In the genomic region with DNA sequence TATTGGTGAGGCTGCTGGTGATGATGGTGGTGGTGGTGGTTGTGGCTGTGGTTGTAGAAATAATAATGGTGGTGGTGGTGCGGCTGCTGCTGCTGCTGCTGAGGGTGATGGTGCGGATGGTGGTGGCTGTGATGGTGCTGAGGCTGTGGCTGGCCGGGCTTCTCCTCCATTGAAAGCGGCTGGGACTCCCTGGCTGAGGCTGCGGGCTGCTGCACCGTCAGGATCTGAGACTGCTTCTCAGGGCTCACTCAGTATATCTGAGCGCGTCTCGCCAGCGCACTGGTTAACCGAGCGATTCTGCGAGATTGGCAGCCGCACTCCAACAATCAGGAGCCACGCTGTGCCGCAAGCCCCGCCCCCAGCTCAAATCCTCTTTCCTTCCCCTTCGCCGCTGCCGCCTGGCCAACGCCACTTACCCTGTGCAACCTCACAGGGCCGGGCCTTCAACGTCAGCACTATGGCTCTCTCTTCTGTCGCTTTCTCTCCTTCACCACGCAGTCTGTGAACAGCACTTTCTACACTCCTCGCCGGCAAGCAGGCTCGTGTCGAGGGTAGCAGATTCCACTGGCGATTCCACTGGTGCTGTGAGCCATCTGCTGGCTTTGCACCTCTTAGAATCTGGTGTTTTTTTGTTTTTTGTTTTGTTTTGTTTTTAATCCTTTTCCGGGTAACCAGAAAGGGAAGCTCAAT, we compare ENCODE assay signal across 8 cellular contexts. TPM values are rescaled to one million over a fixed set of nuclear protein-coding genes. Genes with fewer than 3 reads are reported as not detected.
DNase-seq lines count a peak whose midpoint lies in the region; ATAC-seq, FAIRE-seq and TF ChIP-seq lines count a peak whose summit lies in the region.

NUFIP2 (minus strand) TSS at position 259 of the 690 bp plus-strand sequence; CDS start at position 170, 89 bp downstream.

- peaks cover 12 to 14% of the 10 kb centered on the region in 2 experiments for H4K20me1 ChIP-seq in H1 (replicated peaks in 1 of 2; ENCODE audit: control insufficient read depth in 1 of 2, insufficient read depth in 2 of 2, low read length in 2 of 2)

- H2BK120ac ChIP-seq in H1 (replicated peaks; ENCODE audit: low read depth, low read length): peak within 1 kb of the TSS; percentile 89

- peak within 1 kb of the TSS; percentile 98 for H3K27ac Mint-ChIP-seq in activated CD8-positive, alpha-beta memory T cell treated with anti-CD3 and anti-CD28 coated beads, Interleukin-2, amount 10 ng/mL, durations not matched to agents 7 days and 5 days
- H3K27ac Mint-ChIP-seq in memory B cell: peak within 1 kb of the TSS; percentile 97

- no peaks in the 10 kb centered on the region for H3K27me3 Mint-ChIP-seq in activated CD8-positive, alpha-beta memory T cell treated with anti-CD3 and anti-CD28 coated beads, Interleukin-2, amount 10 ng/mL, durations not matched to agents 7 days and 5 days
- no peaks in the 10 kb centered on the region for H3K27me3 Mint-ChIP-seq in memory B cell

- DNase-seq in COR-L47 (lab: John Stamatoyannopoulos, UW) (peak; percentile 99), HUDEP-2 (lab: John Stamatoyannopoulos, UW; ENCODE audit: unreplicated experiment in 76 of 76) (peak; percentile 62 to 98 (median 96)), NT2/D1 (ENCODE audit: low read depth, low spot score) (peak; percentile 94), H1 (ENCODE audit: low read depth in 1 of 2, low spot score in 2 of 2) (peak; percentile 96 to 100), memory B cell (ENCODE audit: low spot score in 2 of 2) (peak; percentile 94 to 98)
- DNase-seq in activated CD8-positive, alpha-beta memory T cell treated with anti-CD3 and anti-CD28 coated beads, Interleukin-2, amount 10 ng/mL, durations not matched to agents 7 days and 5 days: peak; percentile 99
- peak; percentile 96 for DNase-seq in stimulated activated CD8-positive, alpha-beta memory T cell treated with anti-CD3 and anti-CD28 coated beads, Interleukin-12 subunit alpha, Interleukin-12 subunit beta, amount 100 ng/mL, for 24 hours (ENCODE audit: extremely low read depth)

- FAIRE-seq in H1 (lab: Jason Lieb, UNC): peak; percentile 69

- 0 out of 2 replicates have a peak within 1 kb of the TSS, but pooled peaks have one; percentile 88 for H2BK15ac ChIP-seq in H1 (ENCODE audit: low read length)

- H2AFZ ChIP-seq in H1 (ENCODE audit: low read length): peak within 1 kb of the TSS; percentile 92

- H2BK12ac ChIP-seq in H1 (ENCODE audit: low read depth, low read length): peak within 1 kb of the TSS; percentile 70; the same call in 1 of the 2 replicates

- peaks cover 35% of the 10 kb centered on the region for H3K4me1 Mint-ChIP-seq in activated CD8-positive, alpha-beta memory T cell treated with anti-CD3 and anti-CD28 coated beads, Interleukin-2, amount 10 ng/mL, durations not matched to agents 7 days and 5 days
- H3K4me1 Mint-ChIP-seq in memory B cell: peaks cover 17% of the 10 kb centered on the region

- H3K4me3 ChIP-seq in NT2/D1 (ENCODE audit: insufficient read length, low read depth): peak within 1 kb of the TSS; percentile 95
- H3K4me3 ChIP-seq in H1 (ENCODE audit: extremely low read depth in 1 of 4, insufficient read depth in 2 of 4, low read depth in 3 of 4, low read length in 4 of 4): peak within 1 kb of the TSS; percentile 90 to 99 (median 96)

- peak within 1 kb of the TSS; percentile 97 for H4K8ac ChIP-seq in H1 (ENCODE audit: extremely low read depth, insufficient read depth, low read length)

- peak within 1 kb of the TSS; percentile 96 for H3K18ac ChIP-seq in H1 (ENCODE audit: extremely low read depth, low read length)

- H3K79me2 ChIP-seq in H1 (ENCODE audit: control insufficient read depth in 1 of 2, insufficient read depth in 2 of 2, low read length in 2 of 2): peaks cover 11 to 48% of the 10 kb centered on the region in 2 experiments

- H3K9ac ChIP-seq in NT2/D1 (ENCODE audit: insufficient read length, low read depth): peak within 1 kb of the TSS; percentile 99
- peak within 1 kb of the TSS; percentile 74 to 98 (median 88) for H3K9ac ChIP-seq in H1 (replicated peaks in 1 of 4; ENCODE audit: extremely low read depth in 1 of 4, low read depth in 3 of 4, low read length in 3 of 4)

- TF ChIP-seq CTCF in H1 (IDR thresholded peaks at IDR 0.05; ENCODE audit: control extremely low read depth in 1 of 3, insufficient read depth in 1 of 3, low read depth in 1 of 3, low read length in 3 of 3): no peak

- H3K27me3 ChIP-seq in NT2/D1 (ENCODE audit: insufficient read depth, insufficient read length): no peaks in the 10 kb centered on the region
- H3K27me3 ChIP-seq in H1 (replicated peaks in 1 of 4; ENCODE audit: control insufficient read depth in 3 of 4, extremely low read depth in 1 of 4, insufficient read depth in 3 of 4, low read length in 3 of 4): no peaks in the 10 kb centered on the region; a peak in 1 of 7 replicates

- H3K79me1 ChIP-seq in H1 (ENCODE audit: low read depth, low read length): no peaks in the 10 kb centered on the region

- H3K4ac ChIP-seq in H1 (replicated peaks; ENCODE audit: insufficient read length, low read depth, low read length): peak within 1 kb of the TSS; percentile 100

- H2AK5ac ChIP-seq in H1 (ENCODE audit: low read depth, low read length): peak within 1 kb of the TSS; percentile 84

- peak within 1 kb of the TSS; percentile 89 for H3K27ac ChIP-seq in H1 (ENCODE audit: low read depth, low read length)

- POLR2A ChIA-PET in H1 (lab: Charles Lee; ENCODE audit: partially characterized antibody): interaction anchor here (0.6 to 7.1 kb wide), 60 partner anchors 9 to 650 kb away, joined by 3 to 83 read pairs (median 4); partner anchors contain the start of genes ANKRD13B, PHF12 and TAOK1

- no peak within 1 kb of the TSS for H3K14ac ChIP-seq in H1 (ENCODE audit: insufficient read length)

- H4K5ac ChIP-seq in H1 (ENCODE audit: insufficient read length, low read depth, low read length): peak within 1 kb of the TSS; percentile 99

- peak; percentile 99 to 100 for TF ChIP-seq POLR2A in H1 (IDR thresholded peaks at IDR 0.05; ENCODE audit: control extremely low read depth in 1 of 2, low read depth in 2 of 2, low read length in 2 of 2)

- H3K9me3 ChIP-seq in NT2/D1 (ENCODE audit: insufficient read depth, low read length) (no peaks in the 10 kb centered on the region), H1 (ENCODE audit: insufficient read depth in 2 of 2, low read depth in 1 of 2, low read length in 1 of 2) (no peaks in the 10 kb centered on the region)

- peaks cover 28% of the 10 kb centered on the region for H3K36me3 Mint-ChIP-seq in activated CD8-positive, alpha-beta memory T cell treated with anti-CD3 and anti-CD28 coated beads, Interleukin-2, amount 10 ng/mL, durations not matched to agents 7 days and 5 days
- no peaks in the 10 kb centered on the region for H3K36me3 Mint-ChIP-seq in memory B cell

- peak in 1 of 2 experiments; percentile 70; a peak in 1 of 3 replicates for TF ChIP-seq EP300 in H1 (IDR thresholded peaks at IDR 0.05; ENCODE audit: borderline replicate concordance in 1 of 2, low read depth in 2 of 2, low read length in 2 of 2)

- H3K9me3 Mint-ChIP-seq in activated CD8-positive, alpha-beta memory T cell treated with anti-CD3 and anti-CD28 coated beads, Interleukin-2, amount 10 ng/mL, durations not matched to agents 7 days and 5 days (ENCODE audit: low read depth): no peaks in the 10 kb centered on the region
- no peaks in the 10 kb centered on the region for H3K9me3 Mint-ChIP-seq in memory B cell

- peaks cover 3% of the 10 kb centered on the region for H3K4me1 ChIP-seq in NT2/D1 (ENCODE audit: insufficient read depth, insufficient read length)
- H3K4me1 ChIP-seq in H1 (replicated peaks in 1 of 4; ENCODE audit: control insufficient read depth in 3 of 4, insufficient read depth in 4 of 4, low read length in 3 of 4): peaks cover 0 to 2% (median 0%) of the 10 kb centered on the region in 4 experiments; a peak in 1 of 7 replicates

- H3K4me2 ChIP-seq in H1 (ENCODE audit: insufficient read depth in 1 of 2, low read depth in 2 of 2, low read length in 2 of 2): peak within 1 kb of the TSS; percentile 88 to 92

- H3K36me3 ChIP-seq in NT2/D1 (ENCODE audit: insufficient read depth, insufficient read length, low read length) (peaks cover 27% of the 10 kb centered on the region), H1 (ENCODE audit: control insufficient read depth in 2 of 4, insufficient read depth in 4 of 4, low read length in 3 of 4) (peaks cover 0 to 12% (median 0%) of the 10 kb centered on the region in 4 experiments; a peak in 2 of 8 replicates)

- TF ChIP-seq RAD21 in H1 (IDR thresholded peaks at IDR 0.05 in 1 of 2, conservative IDR thresholded peaks at IDR 0.05 in 1 of 2; ENCODE audit: low read depth in 2 of 2, low read length in 2 of 2): no peak

- H3K56ac ChIP-seq in H1 (replicated peaks; ENCODE audit: insufficient read length, low read depth, low read length): peak within 1 kb of the TSS; percentile 92

- H3K4me3 Mint-ChIP-seq in activated CD8-positive, alpha-beta memory T cell treated with anti-CD3 and anti-CD28 coated beads, Interleukin-2, amount 10 ng/mL, durations not matched to agents 7 days and 5 days: peak within 1 kb of the TSS; percentile 98
- H3K4me3 Mint-ChIP-seq in memory B cell: peak within 1 kb of the TSS; percentile 98

- ATAC-seq in GM21381 (IDR thresholded peaks at IDR 0.05; ENCODE audit: unreplicated experiment) (peak; percentile 84), memory B cell (ENCODE audit: low read depth) (peak; percentile 81)
- ATAC-seq in activated CD8-positive, alpha-beta memory T cell treated with anti-CD3 and anti-CD28 coated beads, Interleukin-2, amount 10 ng/mL, durations not matched to agents 7 days and 5 days: peak; percentile 89

- H2BK20ac ChIP-seq in H1 (ENCODE audit: low read length): no peak within 1 kb of the TSS

- H3K23ac ChIP-seq in H1 (ENCODE audit: insufficient read length): no peak within 1 kb of the TSS

- 2% methylated on average over 31 of the region's 31 CpGs; no CpG with 5 or more reads in 1 of the 2 experiments for WGBS in H1 (ENCODE audit: extremely low coverage in 1 of 2, insufficient coverage in 1 of 2, insufficient read length in 1 of 2, insufficient replicate concordance in 2 of 2, low coverage in 1 of 2, low lambda C conversion rate in 2 of 2, missing lambda C conversion rate in 1 of 2), 2 experiments

- peak within 1 kb of the TSS; percentile 96 for H4K91ac ChIP-seq in H1 (replicated peaks; ENCODE audit: insufficient read length, low read length)

- CTCF ChIA-PET in activated CD8-positive, alpha-beta memory T cell treated with anti-CD3 and anti-CD28 coated beads, Interleukin-2, amount 10 ng/mL, durations not matched to agents 7 days and 5 days (lab: Charles Lee): interaction anchor here (0.6 to 1.6 kb wide), 13 partner anchors 9 to 402 kb away, joined by 3 to 7 read pairs (median 4); no protein-coding TSS in a partner anchor
- CTCF ChIA-PET in H1 (lab: Charles Lee; ENCODE audit: partially characterized antibody): interaction anchor here (0.8 kb wide), 1 partner anchor 10 kb away, joined by 3 read pairs; no protein-coding TSS in a partner anchor

- H3K23me2 ChIP-seq in H1 (ENCODE audit: low read depth, low read length): peaks cover 2% of the 10 kb centered on the region; the same call in 1 of the 2 replicates

- peak within 1 kb of the TSS; percentile 98 for H2BK5ac ChIP-seq in H1 (ENCODE audit: low read depth, low read length)

RNA-seq across cellular contexts. Expression of gene NUFIP2, which starts in this region (rescaled TPM):
- total RNA-seq in activated CD8-positive, alpha-beta memory T cell treated with anti-CD3 and anti-CD28 coated beads, Interleukin-2, amount 10 ng/mL, durations not matched to agents 7 days and 5 days: 10 to 100 TPM; 66.3 to 78.0 TPM
- 118 TPM in 2 replicates for total RNA-seq in H1 (2021; fragmentation: NEBNext Ultra II Directional; extraction: Animal tissue kit (Norgen Biotek cat#: 25700))
- polyA plus RNA-seq in H1 (2011; rRNA removed): 65.9 and 81.9 TPM in 2 replicates
- 39.1 TPM for polyA plus RNA-seq in H1 (2011; cell fraction: cytosol; rRNA removed)
- polyA plus RNA-seq in H1 (2011; cell fraction: nucleus; rRNA removed): 61.3 TPM
- polyA plus RNA-seq in H1 (2012, experiment 1 of 2): 27.8 to 41.0 TPM (median 36.0 TPM) in 4 replicates
- 2.3 TPM for polyA plus RNA-seq in H1 (2012, experiment 2 of 2)
- 38.1 TPM for polyA plus RNA-seq in H1 (2013, experiment 1 of 2)
- polyA plus RNA-seq in H1 (2013, experiment 2 of 2): 34.7 TPM
- 21.6 and 27.7 TPM in 2 replicates for polyA minus RNA-seq in H1 (2011; rRNA and poly(A)+ RNA removed)
- 70.2 TPM for polyA minus RNA-seq in H1 (2011; cell fraction: cytosol; rRNA and poly(A)+ RNA removed)
- polyA minus RNA-seq in H1 (2011; cell fraction: nucleus; rRNA and poly(A)+ RNA removed): 77.7 TPM

Comparison
In these comparisons a context has a peak if more than half of its experiments do, and no peak if none do; other contexts are left out.
1. Peak in every context shown above with its lines: DNase-seq, ATAC-seq, H3K4me3 ChIP-seq and H3K27ac ChIP-seq.